Comparison of ENCODE assay signal across 13 cellular contexts in the genomic region with DNA sequence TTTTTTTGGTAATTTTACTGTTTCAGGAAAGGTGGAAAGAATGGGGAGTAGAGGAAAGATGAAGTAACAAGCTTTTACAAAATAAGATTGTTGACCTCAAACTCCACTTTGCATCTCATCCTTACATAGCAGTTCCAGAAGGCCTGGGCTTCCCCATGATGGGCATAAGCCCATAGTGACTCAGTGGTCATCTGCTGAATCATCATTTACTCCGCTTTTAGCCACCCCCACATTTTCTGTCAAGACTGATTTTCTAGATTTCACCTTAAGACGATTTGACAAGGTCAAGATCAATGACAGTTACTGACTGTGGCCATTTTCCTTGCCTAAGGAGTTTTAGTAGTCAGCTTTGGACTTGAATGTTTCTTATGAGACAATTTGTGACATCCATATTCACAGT. TPM values are rescaled to one million over a fixed set of nuclear protein-coding genes. Genes with fewer than 3 reads are reported as not detected.
DNase-seq lines count a peak whose midpoint lies in the region; ATAC-seq and TF ChIP-seq lines count a peak whose summit lies in the region.
"Had no signal": no experiment of that assay in that cellular context is flagged by ENCODE, and none has a peak within 500 bp of the region (broad histone marks: within the 10 kb centered on the region; RNA-seq: fewer than 3 reads in every experiment).

No MANE protein-coding gene starts in this region.

- no peak overlapping the region for H3K27ac ChIP-seq in left lung

- no peak for TF ChIP-seq CTCF in left lung (IDR thresholded peaks at IDR 0.05)

- H3K4me3 ChIP-seq in left lung = no peak overlapping the region
- H3K4me3 ChIP-seq: GM12878 had no signal

- no peaks in the 10 kb centered on the region for H3K9me3 ChIP-seq in left lung

- peaks cover 0 to 15% of the 10 kb centered on the region in 2 donors for H3K36me3 ChIP-seq in left lung

- DNase-seq in ELR (ENCODE audit: low read depth) (peak; percentile 9), HCEC 1CT (peak; percentile 9), amniotic epithelial cell (ENCODE audit: low read depth) (peak; percentile 6), kidney tubule cell (ENCODE audit: low spot score) (peak; percentile 20), cortex of kidney (lab: John Stamatoyannopoulos, UW) (no peak), left lung (no peak)
- DNase-seq: CD8-positive, alpha-beta memory T cell; DMS 273 treated with DMSO at 0.1 percent for 48 hours; GOT3; Karpas-422 had no signal

- peaks cover 0 to 20% of the 10 kb centered on the region in 2 donors for H3K4me1 ChIP-seq in left lung

- H3K27me3 ChIP-seq in left lung = no peaks in the 10 kb centered on the region

- intact Hi-C loops in left lung (cut with DNase I) = loop anchor here in 1 of 2 donors (10.0 kb wide), 1 partner anchor 211 kb away; the partner anchor contains the start of gene FZD5

- no peak for ATAC-seq in HG03097 (IDR thresholded peaks at IDR 0.05; ENCODE audit: low FRiP score, unreplicated experiment)
- no peak for ATAC-seq in HG02884 (IDR thresholded peaks at IDR 0.05; ENCODE audit: unreplicated experiment)
- ATAC-seq in left lung = no peak
- ATAC-seq: GM12878 had no signal

RNA-seq across cellular contexts. Expression of gene PLEKHM3, which starts 49.4 kb away (rescaled TPM):
- total RNA-seq in left lung = 10 to 100 TPM; 15.1 to 16.0 TPM

Comparison
In these comparisons a context has a peak if more than half of its experiments do, and no peak if none do; other contexts are left out.
1. DNase-seq: peak in ELR (single experiment), HCEC 1CT (single experiment), amniotic epithelial cell (single experiment) and kidney tubule cell (single experiment); none in cortex of kidney (single experiment) and left lung (0 of 2).